17 cellular contexts compared by ENCODE assay signal in genomic region chr2:144432014-144432413, GRCh38.
DNase-seq lines count a peak whose midpoint lies in the region; TF ChIP-seq lines count a peak whose summit lies in the region.
"Had no signal": no experiment of that assay in that cellular context is flagged by ENCODE, and none has a peak within 500 bp of the region (broad histone marks: within the 10 kb centered on the region; RNA-seq: fewer than 3 reads in every experiment).

No MANE protein-coding gene starts in this region.

- no peaks in the 10 kb centered on the region for H3K9me3 ChIP-seq in OCI-LY3 (ENCODE audit: insufficient read depth, low read length)
- no peaks in the 10 kb centered on the region for H3K9me3 ChIP-seq in tibial nerve
- no peaks in the 10 kb centered on the region for H3K9me3 ChIP-seq in breast epithelium
- H3K9me3 ChIP-seq: SK-N-SH had no signal

- WGBS in tibial nerve, 2 donors: 37 to 52% methylated on average over 3 of the region's 3 CpGs

- peak overlapping the region; percentile 73 for H3K4me2 ChIP-seq in OCI-LY3 (ENCODE audit: low read length)
- H3K4me2 ChIP-seq: SK-N-SH had no signal

- H3K4me1 Mint-ChIP-seq in dendritic cell treated with granulocyte-macrophage colony-stimulating factor and Interleukin-4, amounts not matched to agents 40 ng/mL and 50 ng/mL, for 4 days (ENCODE audit: low read depth): peaks cover 32% of the 10 kb centered on the region
- peaks cover 24% of the 10 kb centered on the region for H3K4me1 Mint-ChIP-seq in neural crest cell

- TF ChIP-seq POLR2A in tibial nerve (IDR thresholded peaks at IDR 0.05): no peak
- no peak for TF ChIP-seq POLR2A in breast epithelium (IDR thresholded peaks at IDR 0.05)

- H4K20me1 ChIP-seq in OCI-LY3 (ENCODE audit: insufficient read depth, low read length): 0 out of 2 replicates have a peak, but pooled peaks cover 7% of the 10 kb centered on the region

- no peak for DNase-seq in neural crest cell (ENCODE audit: low read depth, low spot score)
- no peak for DNase-seq in tibial nerve (ENCODE audit: low spot score in 2 of 2)
- no peak for DNase-seq in DMS153 (lab: John Stamatoyannopoulos, UW)
- DNase-seq in COLO668 (lab: John Stamatoyannopoulos, UW; ENCODE audit: unreplicated experiment): no peak
- DNase-seq in breast epithelium (ENCODE audit: low spot score in 2 of 2): no peak
- DNase-seq: activated CD8-positive, alpha-beta memory T cell treated with anti-CD3 and anti-CD28 coated beads, Interleukin-2, amount 10 ng/mL, durations not matched to agents 7 days and 5 days; central memory CD4-positive, alpha-beta T cell; GF-D8; GM23248; kidney glomerular epithelial cell; SK-N-SH; stimulated activated CD4-positive, alpha-beta T cell treated with anti-CD3 and anti-CD28 coated beads, Interleukin-15, amount 100 ng/mL, for 24 hours; T1000 had no signal

- peaks cover 3% of the 10 kb centered on the region; the same call in 1 of the 2 replicates for H3K79me2 ChIP-seq in OCI-LY3 (ENCODE audit: low read length)

- H3K4me3 ChIP-seq in OCI-LY3 (ENCODE audit: low read length) (no peak overlapping the region), tibial nerve (no peak overlapping the region), breast epithelium (no peak overlapping the region)
- H3K4me3 ChIP-seq: GM23248 had no signal

- no peak overlapping the region for H3K9ac ChIP-seq in OCI-LY3 (ENCODE audit: low read length)
- H3K9ac ChIP-seq: GM23248, SK-N-SH had no signal

- no peak for TF ChIP-seq CTCF in OCI-LY3 (IDR thresholded peaks at IDR 0.05; ENCODE audit: low read depth, low read length)
- TF ChIP-seq CTCF in neural crest cell (conservative IDR thresholded peaks at IDR 0.05): no peak
- TF ChIP-seq CTCF in tibial nerve (IDR thresholded peaks at IDR 0.05): no peak
- TF ChIP-seq CTCF in breast epithelium (IDR thresholded peaks at IDR 0.05): no peak

- peak overlapping the region; percentile 13 for H3K4me3 Mint-ChIP-seq in dendritic cell treated with granulocyte-macrophage colony-stimulating factor and Interleukin-4, amounts not matched to agents 40 ng/mL and 50 ng/mL, for 4 days
- H3K4me3 Mint-ChIP-seq in neural crest cell: no peak overlapping the region
- H3K4me3 Mint-ChIP-seq: activated CD8-positive, alpha-beta memory T cell treated with anti-CD3 and anti-CD28 coated beads, Interleukin-2, amount 10 ng/mL, durations not matched to agents 7 days and 5 days; stimulated activated naive CD8-positive, alpha-beta T cell treated with anti-CD3 and anti-CD28 coated beads, Interleukin-15, Interleukin-2, amounts not matched to agents 100 ng/mL and 50 ng/mL, for 24 hours had no signal

- no peaks in the 10 kb centered on the region for H3K9me3 Mint-ChIP-seq in dendritic cell treated with granulocyte-macrophage colony-stimulating factor and Interleukin-4, amounts not matched to agents 40 ng/mL and 50 ng/mL, for 4 days
- peaks cover 2% of the 10 kb centered on the region for H3K9me3 Mint-ChIP-seq in neural crest cell
- H3K9me3 Mint-ChIP-seq: activated T-helper 2 cell treated with anti-CD3 and anti-CD28 coated beads, Interferon-gamma antibody, Interleukin-2, Interleukin-4, amounts not matched to agents 10 μg/mL and 5 μg/mL and 100 μg/mL, durations not matched to agents 14 hours and 24 hours and 36 hours; stimulated activated naive CD8-positive, alpha-beta T cell treated with anti-CD3 and anti-CD28 coated beads, Interleukin-15, Interleukin-2, amounts not matched to agents 100 ng/mL and 50 ng/mL, for 24 hours had no signal

- H3K27me3 ChIP-seq in OCI-LY3 (ENCODE audit: low read depth, low read length) (no peaks in the 10 kb centered on the region), tibial nerve (no peaks in the 10 kb centered on the region), breast epithelium (no peaks in the 10 kb centered on the region)

- peaks cover 41% of the 10 kb centered on the region for H3K36me3 Mint-ChIP-seq in dendritic cell treated with granulocyte-macrophage colony-stimulating factor and Interleukin-4, amounts not matched to agents 40 ng/mL and 50 ng/mL, for 4 days (ENCODE audit: low read depth)
- peaks cover 14% of the 10 kb centered on the region for H3K36me3 Mint-ChIP-seq in neural crest cell (ENCODE audit: low read depth)

- intact Hi-C loops in dendritic cell treated with granulocyte-macrophage colony-stimulating factor and Interleukin-4, amounts not matched to agents 40 ng/mL and 50 ng/mL, for 4 days (cut with micrococcal nuclease): no loop called here
- intact Hi-C loops in breast epithelium (cut with DNase I; ENCODE audit: low total_unique reads): loop anchor here (2.0 to 5.0 kb wide), 2 partner anchors 61 to 1360 kb away; no protein-coding TSS in a partner anchor

- H3K27me3 Mint-ChIP-seq in dendritic cell treated with granulocyte-macrophage colony-stimulating factor and Interleukin-4, amounts not matched to agents 40 ng/mL and 50 ng/mL, for 4 days: no peaks in the 10 kb centered on the region
- H3K27me3 Mint-ChIP-seq in neural crest cell (ENCODE audit: low read depth): no peaks in the 10 kb centered on the region
- H3K27me3 Mint-ChIP-seq: activated CD8-positive, alpha-beta memory T cell treated with anti-CD3 and anti-CD28 coated beads, Interleukin-2, amount 10 ng/mL, durations not matched to agents 7 days and 5 days; stimulated activated naive CD8-positive, alpha-beta T cell treated with anti-CD3 and anti-CD28 coated beads, Interleukin-15, Interleukin-2, amounts not matched to agents 100 ng/mL and 50 ng/mL, for 24 hours had no signal

- H3K4me1 ChIP-seq in OCI-LY3 (ENCODE audit: low read length) (peaks cover 21% of the 10 kb centered on the region), tibial nerve (peaks cover 0 to 90% (median 52%) of the 10 kb centered on the region in 4 donors), breast epithelium (peaks cover 0 to 2% of the 10 kb centered on the region in 2 donors)

- no peak overlapping the region for H3K27ac Mint-ChIP-seq in dendritic cell treated with granulocyte-macrophage colony-stimulating factor and Interleukin-4, amounts not matched to agents 40 ng/mL and 50 ng/mL, for 4 days
- peak overlapping the region; percentile 83 for H3K27ac Mint-ChIP-seq in neural crest cell (ENCODE audit: unreplicated experiment)
- H3K27ac Mint-ChIP-seq: activated CD8-positive, alpha-beta memory T cell treated with anti-CD3 and anti-CD28 coated beads, Interleukin-2, amount 10 ng/mL, durations not matched to agents 7 days and 5 days; activated T-helper 2 cell treated with anti-CD3 and anti-CD28 coated beads, Interferon-gamma antibody, Interleukin-2, Interleukin-4, amounts not matched to agents 10 μg/mL and 5 μg/mL and 100 μg/mL, durations not matched to agents 14 hours and 24 hours and 36 hours; stimulated activated naive CD8-positive, alpha-beta T cell treated with anti-CD3 and anti-CD28 coated beads, Interleukin-15, Interleukin-2, amounts not matched to agents 100 ng/mL and 50 ng/mL, for 24 hours had no signal

- H3K36me3 ChIP-seq in OCI-LY3 (replicated peaks; ENCODE audit: low read depth, low read length) (peaks cover 4% of the 10 kb centered on the region), tibial nerve (no peaks in the 10 kb centered on the region), breast epithelium (no peaks in the 10 kb centered on the region)

- no peak for TF ChIP-seq EP300 in tibial nerve (IDR thresholded peaks at IDR 0.05)

- H3K27ac ChIP-seq in OCI-LY3 (ENCODE audit: low read length) (no peak overlapping the region), tibial nerve (peak overlapping the region; percentile 67 to 90 (median 80)), breast epithelium (peak overlapping the region in 1 of 2 donors; percentile 45)
- H3K27ac ChIP-seq: GM23248 had no signal

- no peak overlapping the region for H2AFZ ChIP-seq in OCI-LY3 (ENCODE audit: low read depth, low read length)
- H2AFZ ChIP-seq: GM23248 had no signal
